25 cellular contexts compared by ENCODE assay signal in genomic region chr18:35182151-35182550, GRCh38. TPM values are rescaled to one million over a fixed set of nuclear protein-coding genes. Genes with fewer than 3 reads are reported as not detected.
DNase-seq lines count a peak whose midpoint lies in the region; ATAC-seq, FAIRE-seq and TF ChIP-seq lines count a peak whose summit lies in the region.
"Had no signal": no experiment of that assay in that cellular context is flagged by ENCODE, and none has a peak within 500 bp of the region (broad histone marks: within the 10 kb centered on the region; RNA-seq: fewer than 3 reads in every experiment).

No MANE protein-coding gene starts in this region.

- H2AK5ac ChIP-seq in neuronal stem cell (ENCODE audit: low read depth, low read length), result no peak overlapping the region

- no peak overlapping the region for H2BK5ac ChIP-seq in neuronal stem cell (ENCODE audit: low read length)

- no peak overlapping the region for H2BK12ac ChIP-seq in neuronal stem cell (ENCODE audit: low read length)

- ATAC-seq in K562 (no peak; the same call in 1 of the 3 replicates), GM19328 (IDR thresholded peaks at IDR 0.05; ENCODE audit: unreplicated experiment) (no peak), HG03025 (IDR thresholded peaks at IDR 0.05; ENCODE audit: low FRiP score, unreplicated experiment) (no peak)
- ATAC-seq: Panc1 had no signal

- no peaks in the 10 kb centered on the region for H3K9me1 ChIP-seq in K562 (ENCODE audit: control insufficient read depth, insufficient read depth, low read length)

- H3K9ac ChIP-seq in K562 (ENCODE audit: insufficient read depth in 1 of 2, low read depth in 2 of 2, low read length in 2 of 2) (no peak overlapping the region), neuronal stem cell (ENCODE audit: low read depth, low read length, poor library complexity) (peak overlapping the region; percentile 3)
- H3K9ac ChIP-seq: BLaER1 had no signal

- peak; percentile 54 for FAIRE-seq in K562 (lab: Jason Lieb, UNC)
- FAIRE-seq: G401.6, GM12891, H54, HTR-8/SVneo had no signal

- no peak overlapping the region for H2BK120ac ChIP-seq in neuronal stem cell (ENCODE audit: low read depth, low read length)

- DNase-seq in AG08395 (ENCODE audit: low spot score) (peak; percentile 53), GM04503 (ENCODE audit: low read depth) (peak; percentile 40), K562 (ENCODE audit: extremely low read depth in 1 of 4, low spot score in 3 of 4) (no peak), neuronal stem cell (ENCODE audit: low spot score) (no peak), vagina (ENCODE audit: extremely low spot score in 2 of 2) (no peak)
- DNase-seq: CD4-positive, CD25-positive, alpha-beta regulatory T cell; KBM-7; MM.1S; NCI-H1048; NCI-H1417; NCI-H1694; NCI-H2029 treated with DMSO at 0.1 percent for 48 hours; NCI-H446 treated with DMSO at 0.1 percent for 48 hours; NCI-H526 treated with DMSO at 0.1 percent for 48 hours; SHP77 had no signal

- H3K4me1 ChIP-seq in K562 (replicated peaks in 1 of 2; ENCODE audit: control insufficient read depth in 2 of 2, insufficient read depth in 2 of 2, low read length in 2 of 2) (peaks cover 0 to 2% of the 10 kb centered on the region in 2 experiments; a peak in 1 of 5 replicates), neuronal stem cell (ENCODE audit: control insufficient read depth in 2 of 2, insufficient read depth in 1 of 2, low read depth in 1 of 2, low read length in 2 of 2) (no peaks in the 10 kb centered on the region), vagina (no peaks in the 10 kb centered on the region)
- H3K4me1 ChIP-seq: BLaER1 had no signal

- H3K79me2 ChIP-seq in K562 (ENCODE audit: control insufficient read depth, insufficient read depth, low read length), result no peaks in the 10 kb centered on the region

- no TSS peak for BruUV-seq in K562 (replicated peaks; lab: Mats Ljungman, UMichigan)

- H2AFZ ChIP-seq in K562 (ENCODE audit: low read depth, low read length), result peak overlapping the region; percentile 37; the same call in 1 of the 2 replicates
- H2AFZ ChIP-seq in neuronal stem cell (ENCODE audit: low read length), result no peak overlapping the region

- H3K4me3 ChIP-seq in K562 (no peak overlapping the region), neuronal stem cell (ENCODE audit: low read length in 2 of 2) (no peak overlapping the region), vagina (no peak overlapping the region)
- H3K4me3 ChIP-seq: BLaER1 had no signal

- no peak overlapping the region for H4K91ac ChIP-seq in neuronal stem cell (ENCODE audit: low read depth, low read length, poor library complexity)

- peak overlapping the region; percentile 5; the same call in 1 of the 2 replicates for H3K4me2 ChIP-seq in K562 (ENCODE audit: insufficient read depth, low read length)
- no peak overlapping the region for H3K4me2 ChIP-seq in neuronal stem cell (ENCODE audit: insufficient read depth, low read length, poor library complexity, severe bottlenecking)
- H3K4me2 ChIP-seq: BLaER1 had no signal

- no peaks in the 10 kb centered on the region for H3K36me3 ChIP-seq in K562 (ENCODE audit: control insufficient read depth, insufficient read depth, low read length)
- H3K36me3 ChIP-seq in neuronal stem cell (replicated peaks in 1 of 2; ENCODE audit: control insufficient read depth in 2 of 2, insufficient read depth in 2 of 2, low read length in 2 of 2), result no peaks in the 10 kb centered on the region
- no peaks in the 10 kb centered on the region for H3K36me3 ChIP-seq in vagina
- H3K36me3 ChIP-seq: BLaER1 had no signal

- CTCF ChIA-PET in K562 (lab: Yijun Ruan, JAX; ENCODE audit: low intra/inter-chr PET ratio), result no interaction called here

- in situ Hi-C loops in K562 (cut with MboI), result no loop called here

- no peak for TF ChIP-seq CTCF in K562 (IDR thresholded peaks at IDR 0.05 in 2 of 3, conservative IDR thresholded peaks at IDR 0.05 in 1 of 3; ENCODE audit: insufficient read depth in 2 of 3, low read depth in 1 of 3, low read length in 3 of 3)
- TF ChIP-seq CTCF in vagina (IDR thresholded peaks at IDR 0.05), result no peak

- POLR2A ChIA-PET in K562 (lab: Yijun Ruan, JAX), result interaction anchor here (0.6 to 1.3 kb wide), 3 partner anchors 11 to 13 kb away, joined by 3 to 5 read pairs (median 3); no protein-coding TSS in a partner anchor

- TF ChIP-seq EP300 in K562 (IDR thresholded peaks at IDR 0.05; ENCODE audit: low read length), result no peak

- no peak overlapping the region for H4K8ac ChIP-seq in neuronal stem cell (ENCODE audit: low read depth, low read length)

- no peak overlapping the region for H3K27ac ChIP-seq in K562 (ENCODE audit: extremely low read depth, low read depth, low read length)
- H3K27ac ChIP-seq in neuronal stem cell (replicated peaks; ENCODE audit: low read length), result no peak overlapping the region
- no peak overlapping the region for H3K27ac ChIP-seq in vagina
- H3K27ac ChIP-seq: 22Rv1, BLaER1, RWPE1 had no signal

- H3K27me3 ChIP-seq in K562 (ENCODE audit: control insufficient read depth in 2 of 2, insufficient read depth in 2 of 2, low read length in 2 of 2), result no peaks in the 10 kb centered on the region; a peak in 1 of 5 replicates
- no peaks in the 10 kb centered on the region for H3K27me3 ChIP-seq in neuronal stem cell (ENCODE audit: control insufficient read depth in 3 of 3, insufficient read depth in 3 of 3, low read depth in 1 of 3, low read length in 3 of 3)
- no peaks in the 10 kb centered on the region for H3K27me3 ChIP-seq in vagina
- H3K27me3 ChIP-seq: BLaER1 had no signal

- no peak overlapping the region for H3K18ac ChIP-seq in neuronal stem cell (ENCODE audit: low read length)

- H3K4ac ChIP-seq in neuronal stem cell (ENCODE audit: low read length), result no peak overlapping the region

- WGBS in K562 (ENCODE audit: insufficient coverage, low coverage, missing lambda C conversion rate), result 35% methylated on average over 6 of the region's 6 CpGs
- no CpG with 5 or more reads among the region's 6 CpGs for WGBS in neuronal stem cell (ENCODE audit: extremely low coverage in 2 of 2, insufficient read length in 2 of 2, insufficient replicate concordance in 1 of 2), 2 donors

- no peak overlapping the region for H3K14ac ChIP-seq in neuronal stem cell (ENCODE audit: low read length)

- H3K79me1 ChIP-seq in neuronal stem cell (ENCODE audit: low read depth, low read length), result no peaks in the 10 kb centered on the region

- TF ChIP-seq POLR2A in K562 (conservative IDR thresholded peaks at IDR 0.05) (no peak), vagina (IDR thresholded peaks at IDR 0.05) (no peak)

- no peak overlapping the region for H3K23ac ChIP-seq in neuronal stem cell (ENCODE audit: low read depth, low read length, poor library complexity)

- no peak for TF ChIP-seq RAD21 in K562 (CRISPR knock-in tag; conservative IDR thresholded peaks at IDR 0.05 in 1 of 2, IDR thresholded peaks at IDR 0.05 in 1 of 2)

- no peak overlapping the region for H2BK15ac ChIP-seq in neuronal stem cell (ENCODE audit: low read length)

- H3K9me3 ChIP-seq in K562 (replicated peaks; ENCODE audit: control insufficient read depth, insufficient read depth, low read depth, low read length), result no peaks in the 10 kb centered on the region
- peaks cover 0 to 2% of the 10 kb centered on the region in 2 donors for H3K9me3 ChIP-seq in neuronal stem cell (replicated peaks in 1 of 2; ENCODE audit: control insufficient read depth in 2 of 2, insufficient read depth in 1 of 2, low read depth in 1 of 2, low read length in 2 of 2)
- H3K9me3 ChIP-seq in vagina, result no peaks in the 10 kb centered on the region

- intact Hi-C loops in K562 (cut with micrococcal nuclease), result no loop called here
- intact Hi-C loops in vagina (cut with DNase I), result no loop called here

- H4K20me1 ChIP-seq in K562 (replicated peaks; ENCODE audit: control insufficient read depth, insufficient read depth, low read length), result no peaks in the 10 kb centered on the region
- H4K20me1 ChIP-seq: BLaER1 had no signal

TF ChIP-seq in K562, 482 proteins besides CTCF, POLR2A, EP300 and RAD21 (continues in another document):
- TF ChIP-seq HSF4 (CRISPR knock-in tag; IDR thresholded peaks at IDR 0.05; ENCODE audit: borderline replicate concordance) (no peak), HMGXB4 (CRISPR knock-in tag; IDR thresholded peaks at IDR 0.05) (no peak)

RNA-seq across cellular contexts. Expression of gene ZNF397, which starts 58.7 kb away (rescaled TPM):
- total RNA-seq in K562 (2011; cell fraction: chromatin; rRNA removed; ENCODE audit: low replicate concordance), result 28.2 and 61.8 TPM in 2 replicates
- 16.7 and 26.5 TPM in 2 replicates for total RNA-seq in K562 (2011; cell fraction: nucleolus; rRNA removed)
- 37.0 and 53.3 TPM in 2 replicates for total RNA-seq in K562 (2011; cell fraction: nucleoplasm; rRNA removed)
- 13.2 and 13.8 TPM in 2 replicates for total RNA-seq in K562 (2014; rRNA removed)
- total RNA-seq in K562 (2014; rRNA removed; fragmentation: Illumina TruSeq; extraction: Trizol), result 23.6 and 25.5 TPM in 2 replicates
- total RNA-seq in K562 (2015; rRNA removed; fragmentation: Illumina TruSeq; extraction: Trizol), result 19.0 and 19.6 TPM in 2 replicates
- total RNA-seq in K562 (2021), result 15.1 and 16.3 TPM in 2 replicates
- 19.3 and 22.5 TPM in 2 replicates for polyA plus RNA-seq in K562 (2011; rRNA removed)
- 4.2 and 11.0 TPM in 2 replicates for polyA plus RNA-seq in K562 (2011; cell fraction: cytosol; rRNA removed)
- polyA plus RNA-seq in K562 (2011; cell fraction: nucleus; rRNA removed), result 21.9 and 28.3 TPM in 2 replicates
- polyA plus RNA-seq in K562 (2012), result 10.2 and 12.4 TPM in 2 replicates
- 19.8 and 24.2 TPM in 2 replicates for polyA plus RNA-seq in K562 (2014; fragmentation: Illumina TruSeq; extraction: Trizol)
- polyA plus RNA-seq in K562 (2014; fragmentation: Nextera tagmentation; extraction: Ambion mirVana), result 1 to 10 TPM; 6.4 to 8.7 TPM
- 17.0 and 20.5 TPM in 2 replicates for polyA plus RNA-seq in K562 (2014; rRNA removed)
- polyA minus RNA-seq in K562 (2011; rRNA and poly(A)+ RNA removed), result 26.3 and 37.3 TPM in 2 replicates
- 8.8 and 12.1 TPM in 2 replicates for polyA minus RNA-seq in K562 (2011; cell fraction: cytosol; rRNA and poly(A)+ RNA removed)
- polyA minus RNA-seq in K562 (2011; cell fraction: nucleus; rRNA and poly(A)+ RNA removed), result 18.8 and 43.0 TPM in 2 replicates
- 32.9 TPM for polyA plus RNA-seq in neuronal stem cell (2013, experiment 1 of 2)
- 33.9 TPM for polyA plus RNA-seq in neuronal stem cell (2013, experiment 2 of 2)
- total RNA-seq in vagina, result 31.9 TPM

Comparison
In these comparisons a context has a peak if more than half of its experiments do, and no peak if none do; other contexts are left out.
1. DNase-seq: peak in AG08395 (single experiment) and GM04503 (single experiment); none in K562 (0 of 4), neuronal stem cell (single experiment) and vagina (0 of 2).